ENCODE assay signal across 18 cellular contexts in the genomic region with DNA sequence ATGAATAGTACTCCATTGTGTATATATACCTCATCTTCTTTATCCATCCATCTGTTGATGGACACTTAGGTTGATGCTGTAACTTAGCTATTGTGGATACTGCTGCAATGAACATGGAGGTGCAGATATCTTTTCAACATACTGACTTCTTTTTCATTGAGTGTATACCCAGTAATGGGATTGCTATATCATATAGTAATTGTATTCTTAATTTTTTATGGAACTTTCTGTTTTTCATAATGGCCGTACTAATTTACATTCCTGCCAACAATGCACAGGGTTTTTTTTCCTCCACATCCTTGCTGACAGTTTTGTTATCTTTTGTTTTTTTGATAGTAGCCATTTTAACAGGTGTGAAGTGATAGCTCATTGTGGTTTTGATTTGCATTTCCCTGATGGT.
"Had no signal": no experiment of that assay in that cellular context is flagged by ENCODE, and none has a peak within 500 bp of the region (broad histone marks: within the 10 kb centered on the region; RNA-seq: fewer than 3 reads in every experiment).

No MANE protein-coding gene starts in this region.

- H3K36me3 Mint-ChIP-seq: memory B cell, T-cell had no signal

- H3K36me3 ChIP-seq: colonic mucosa had no signal

- H3K4me2 ChIP-seq: hepatocyte had no signal

- H3K27ac Mint-ChIP-seq: memory B cell, progenitor cell of endocrine pancreas, T-cell had no signal

- H3K27me3 Mint-ChIP-seq: progenitor cell of endocrine pancreas had no signal

- H3K4me1 ChIP-seq: ascending aorta, colonic mucosa, testis had no signal

- H3K9me3 Mint-ChIP-seq: memory B cell, nephron, T-cell had no signal

- H3K4me3 Mint-ChIP-seq: memory B cell, T-cell had no signal

- H2AFZ ChIP-seq: hepatocyte had no signal

- H3K4me3 ChIP-seq: colonic mucosa, hepatocyte, right atrium auricular region, spleen, stomach, testis had no signal

- H3K27me3 ChIP-seq: ascending aorta, colonic mucosa, hepatocyte, right atrium auricular region, testis had no signal

- DNase-seq: activated CD4-positive, CD25-positive, alpha-beta regulatory T cell treated with anti-CD3 and anti-CD28 coated beads, Interleukin-2, amount 50 U/mL, for 72 hours; activated naive CD4-positive, alpha-beta T cell treated with Interleukin-2 at 50 U/mL for 16 hours; activated T-cell treated with anti-CD3 and anti-CD28 coated beads for 4 hours; colonic mucosa; kidney; left ventricle myocardium superior; nucleus accumbens; spleen; stomach; T-cell; T-helper 9 cell; testis had no signal

- ATAC-seq: left ventricle myocardium superior, T-cell had no signal

- H3K79me2 ChIP-seq: hepatocyte had no signal

- H3K27ac ChIP-seq: colonic mucosa, hepatocyte, stomach, testis had no signal

- H3K9me3 ChIP-seq: ascending aorta, colonic mucosa, right atrium auricular region, spleen, stomach, testis had no signal
